Comparison of ENCODE assay signal across 8 cellular contexts in the genomic region with DNA sequence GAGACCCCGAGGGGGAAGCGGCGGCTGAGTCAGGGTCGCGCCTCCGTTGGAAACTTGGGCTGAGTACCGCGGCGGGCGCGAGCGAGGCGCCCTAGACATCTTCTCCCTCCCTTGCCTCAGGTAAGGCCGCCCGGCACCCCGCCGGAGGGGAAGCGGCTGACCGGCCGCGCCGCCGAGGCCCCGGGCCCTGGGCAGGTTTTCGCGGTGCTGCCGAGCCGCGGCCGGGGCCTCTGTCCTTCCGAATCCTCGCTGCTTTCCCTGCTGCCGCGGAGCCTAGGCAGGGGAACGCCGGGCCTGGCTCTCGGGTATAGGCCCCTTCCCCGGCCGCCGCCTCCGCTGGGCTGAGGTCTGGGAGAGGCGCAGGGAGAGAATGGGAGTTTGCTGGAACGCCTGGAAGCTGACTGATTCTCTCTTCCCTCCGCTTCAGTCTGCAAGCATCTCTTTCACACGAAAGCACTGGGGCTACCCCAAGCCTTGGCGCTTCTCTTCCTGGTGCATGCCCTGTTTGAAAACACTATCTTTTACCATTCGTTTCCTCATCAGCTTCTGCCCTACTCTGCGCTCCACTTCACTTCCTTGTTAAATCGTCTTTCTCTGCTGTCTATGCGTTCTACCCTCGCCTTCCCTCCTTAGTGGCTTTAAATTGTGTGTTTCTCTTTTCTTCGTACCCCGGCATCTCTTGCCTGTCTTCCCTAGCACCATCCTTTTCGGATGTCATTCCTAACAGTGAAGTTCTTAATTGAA. TPM values are rescaled to one million over a fixed set of nuclear protein-coding genes. Genes with fewer than 3 reads are reported as not detected.
DNase-seq lines count a peak whose midpoint lies in the region; ATAC-seq, FAIRE-seq and TF ChIP-seq lines count a peak whose summit lies in the region.

No MANE protein-coding gene starts in this region.

- peak overlapping the region; percentile 87 for H2AFZ ChIP-seq in keratinocyte (ENCODE audit: control insufficient read depth, low read length)

- H3K79me2 ChIP-seq in keratinocyte (ENCODE audit: control insufficient read depth, insufficient read depth, low read length) = peaks cover 51% of the 10 kb centered on the region

- H4K20me1 ChIP-seq in keratinocyte (ENCODE audit: control insufficient read depth, extremely low read depth, insufficient read depth, low read length) = peaks cover 3% of the 10 kb centered on the region

- H3K4me1 Mint-ChIP-seq in central memory CD8-positive, alpha-beta T cell = peaks cover 42% of the 10 kb centered on the region

- peak overlapping the region; percentile 84 for H3K4me2 ChIP-seq in keratinocyte (ENCODE audit: control insufficient read depth, extremely low read depth, insufficient read depth, low read depth, low read length)

- peaks cover 24% of the 10 kb centered on the region for H3K36me3 Mint-ChIP-seq in central memory CD8-positive, alpha-beta T cell (ENCODE audit: insufficient read depth)

- peak; percentile 16 for ATAC-seq in GM21528 (IDR thresholded peaks at IDR 0.05; ENCODE audit: low FRiP score, unreplicated experiment)
- peak; percentile 16 for ATAC-seq in central memory CD8-positive, alpha-beta T cell (replicated peaks; ENCODE audit: extremely low read depth, poor library complexity, severe bottlenecking)

- H3K9me3 ChIP-seq in keratinocyte (ENCODE audit: control insufficient read depth, low read depth, low read length) = no peaks in the 10 kb centered on the region

- peak overlapping the region; percentile 96 for H3K9ac ChIP-seq in keratinocyte (ENCODE audit: control insufficient read depth, extremely low read depth, insufficient read depth, low read length)

- peaks cover 17% of the 10 kb centered on the region for H3K4me1 ChIP-seq in keratinocyte (ENCODE audit: control insufficient read depth, extremely low read depth, insufficient read depth, low read length)

- TF ChIP-seq CTCF in LNCaP clone FGC (IDR thresholded peaks at IDR 0.05; ENCODE audit: control insufficient read depth, extremely low read depth, insufficient read depth) (no peak), keratinocyte (optimal IDR thresholded peaks at IDR 0.05 in 1 of 3, IDR thresholded peaks at IDR 0.05 in 1 of 3, conservative IDR thresholded peaks at IDR 0.05 in 1 of 3; ENCODE audit: extremely low read depth in 1 of 3, insufficient read depth in 2 of 3, low read length in 3 of 3) (no peak)

- no peak for FAIRE-seq in keratinocyte (lab: Jason Lieb, UNC)

- dilution Hi-C loops in keratinocyte (cut with MboI; ENCODE audit: extremely low pct_ligation_motif_present, low sequenced_read_pairs) = no loop called here

- H3K9me3 Mint-ChIP-seq in central memory CD8-positive, alpha-beta T cell = no peaks in the 10 kb centered on the region

- H3K9me1 ChIP-seq in keratinocyte (ENCODE audit: control insufficient read depth, extremely low read depth, insufficient read depth, low read length) = no peaks in the 10 kb centered on the region

- H3K27me3 Mint-ChIP-seq in central memory CD8-positive, alpha-beta T cell = no peaks in the 10 kb centered on the region

- H3K27me3 ChIP-seq in keratinocyte (ENCODE audit: control insufficient read depth, extremely low read depth, insufficient read depth, low read length) = no peaks in the 10 kb centered on the region

- no peaks in the 10 kb centered on the region for H3K36me3 ChIP-seq in keratinocyte (ENCODE audit: control insufficient read depth in 2 of 2, extremely low read depth in 1 of 2, insufficient read depth in 2 of 2, low read length in 2 of 2)

- peak overlapping the region; percentile 92 for H3K27ac ChIP-seq in keratinocyte (ENCODE audit: control insufficient read depth, insufficient read depth, low read length)

- DNase-seq in DMS 273 treated with DMSO at 0.1 percent for 48 hours (lab: John Stamatoyannopoulos, UW) (peak; percentile 25), LNCaP clone FGC (ENCODE audit: low read depth) (no peak), UCSD-AML1 (lab: John Stamatoyannopoulos, UW; ENCODE audit: unreplicated experiment) (peak; percentile 68), keratinocyte (ENCODE audit: low read depth, low spot score) (no peak), T-helper 9 cell (no peak)
- DNase-seq in central memory CD8-positive, alpha-beta T cell (ENCODE audit: low spot score in 2 of 2) = peak; percentile 34 to 42
- peak; percentile 53 for DNase-seq in stimulated activated CD4-positive, alpha-beta T cell treated with anti-CD3 and anti-CD28 coated beads, Interleukin-1b, Interleukin-23, amount 100 ng/mL, for 48 hours

- H3K4me3 ChIP-seq in LNCaP clone FGC (ENCODE audit: low read depth, low read length) (peak overlapping the region; percentile 73), keratinocyte (ENCODE audit: control insufficient read depth in 2 of 3, extremely low read depth in 1 of 3, insufficient read depth in 2 of 3, low read depth in 1 of 3, low read length in 3 of 3) (peak overlapping the region; percentile 60 to 99 (median 98))

- H3K4me3 Mint-ChIP-seq in central memory CD8-positive, alpha-beta T cell = peak overlapping the region; percentile 87

- H3K27ac Mint-ChIP-seq in central memory CD8-positive, alpha-beta T cell (ENCODE audit: low read depth) = peak overlapping the region; percentile 96

RNA-seq across cellular contexts. Expression of gene PPM1B, which starts 0.7 kb away (rescaled TPM):
- polyA plus RNA-seq in keratinocyte = 14.6 to 34.5 TPM (median 23.0 TPM) in 3 replicates
- 18.7 TPM for polyA plus RNA-seq in keratinocyte (2011; ENCODE audit: low read depth)
- 10.3 and 22.8 TPM in 2 replicates for polyA plus RNA-seq in keratinocyte (2011; cell fraction: cytosol; rRNA removed)
- polyA plus RNA-seq in keratinocyte (2011; cell fraction: nucleus; rRNA removed) = 20.5 and 24.7 TPM in 2 replicates
- polyA plus RNA-seq in keratinocyte (2012; ENCODE audit: low replicate concordance) = 16.6 and 19.9 TPM in 2 replicates
- 15.7 to 44.7 TPM (median 17.7 TPM) in 3 replicates for polyA minus RNA-seq in keratinocyte
- 23.8 TPM for polyA minus RNA-seq in keratinocyte (2011; cell fraction: cytosol; rRNA and poly(A)+ RNA removed)
- polyA minus RNA-seq in keratinocyte (2011; cell fraction: nucleus; rRNA and poly(A)+ RNA removed) = 21.7 and 40.3 TPM in 2 replicates

Comparison
In these comparisons a context has a peak if more than half of its experiments do, and no peak if none do; other contexts are left out.
1. DNase-seq: peak in DMS 273 treated with DMSO at 0.1 percent for 48 hours (single experiment), UCSD-AML1 (single experiment), central memory CD8-positive, alpha-beta T cell (2 of 2) and stimulated activated CD4-positive, alpha-beta T cell treated with anti-CD3 and anti-CD28 coated beads, Interleukin-1b, Interleukin-23, amount 100 ng/mL, for 48 hours (single experiment); none in LNCaP clone FGC (single experiment), keratinocyte (single experiment) and T-helper 9 cell (single experiment).